In genomic region chr4:176709417-176709816, GRCh38 we compare ENCODE assay signal across 1 cellular context.
TF ChIP-seq lines count a peak whose summit lies in the region.

No MANE protein-coding gene starts in this region.

TF ChIP-seq in IMR-90, 13 proteins besides CTCF, POLR2A, EP300 and RAD21:
- TF ChIP-seq CEBPB (IDR thresholded peaks at IDR 0.05; ENCODE audit: low read depth, low read length) (no peak), RCOR1 (IDR thresholded peaks at IDR 0.05; ENCODE audit: insufficient replicate concordance, low read length) (no peak), CHD1 (IDR thresholded peaks at IDR 0.05; ENCODE audit: low read depth, low read length) (no peak), MXI1 (IDR thresholded peaks at IDR 0.05; ENCODE audit: borderline replicate concordance, low read depth, low read length) (no peak), MAFK (IDR thresholded peaks at IDR 0.05; ENCODE audit: low read depth, low read length) (no peak), SMC3 (IDR thresholded peaks at IDR 0.05; ENCODE audit: low read depth, low read length) (no peak), NFE2L2 (IDR thresholded peaks at IDR 0.05; ENCODE audit: low read depth, low read length) (no peak), RFX5 (IDR thresholded peaks at IDR 0.05; ENCODE audit: low read depth, low read length) (no peak), USF2 (IDR thresholded peaks at IDR 0.05; ENCODE audit: low read depth, low read length) (no peak), ELK1 (IDR thresholded peaks at IDR 0.05; ENCODE audit: borderline replicate concordance, low read depth, low read length) (no peak), MAZ (IDR thresholded peaks at IDR 0.05; ENCODE audit: borderline replicate concordance, low read depth, low read length) (no peak)
